Comparison of ENCODE assay signal across 11 cellular contexts in the genomic region with DNA sequence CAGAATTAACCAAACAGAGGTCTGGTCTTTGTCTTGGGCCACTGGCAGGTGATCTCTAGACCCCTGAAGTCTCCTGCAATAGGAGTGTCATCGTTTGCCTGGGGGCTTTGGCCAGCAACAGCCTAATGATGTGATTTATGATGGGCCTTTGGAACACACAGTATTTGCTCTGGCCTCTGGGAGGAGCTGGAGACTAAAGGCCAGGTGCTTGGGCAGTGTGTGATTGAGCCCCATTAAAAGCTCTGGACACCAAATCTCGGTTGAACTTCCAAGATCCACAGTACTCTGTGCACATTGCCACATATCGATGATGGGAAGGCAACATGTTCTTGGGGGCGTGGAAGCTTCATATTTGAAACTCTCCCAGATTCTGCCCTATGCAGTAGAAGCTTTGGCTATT. TPM values are rescaled to one million over a fixed set of nuclear protein-coding genes. Genes with fewer than 3 reads are reported as not detected.
DNase-seq lines count a peak whose midpoint lies in the region; ATAC-seq, FAIRE-seq and TF ChIP-seq lines count a peak whose summit lies in the region.
"Had no signal": no experiment of that assay in that cellular context is flagged by ENCODE, and none has a peak within 500 bp of the region (broad histone marks: within the 10 kb centered on the region; RNA-seq: fewer than 3 reads in every experiment).

No MANE protein-coding gene starts in this region.

- H3K79me2 ChIP-seq in H1 (ENCODE audit: control insufficient read depth in 1 of 2, insufficient read depth in 2 of 2, low read length in 2 of 2): no peaks in the 10 kb centered on the region
- no peaks in the 10 kb centered on the region for H3K79me2 ChIP-seq in neural progenitor cell (ENCODE audit: low read depth)

- no peak overlapping the region for H2BK5ac ChIP-seq in H1 (ENCODE audit: low read depth, low read length)

- no peaks in the 10 kb centered on the region for H3K23me2 ChIP-seq in H1 (ENCODE audit: low read depth, low read length)

- no peak overlapping the region for H4K5ac ChIP-seq in H1 (ENCODE audit: insufficient read length, low read depth, low read length)

- H3K36me3 ChIP-seq in H1 (ENCODE audit: control insufficient read depth in 2 of 4, insufficient read depth in 4 of 4, low read length in 3 of 4) (no peaks in the 10 kb centered on the region), neural progenitor cell (no peaks in the 10 kb centered on the region)
- H3K36me3 ChIP-seq: stomach had no signal

- no peak for TF ChIP-seq EP300 in H1 (IDR thresholded peaks at IDR 0.05; ENCODE audit: borderline replicate concordance in 1 of 2, low read depth in 2 of 2, low read length in 2 of 2)

- no peak overlapping the region for H3K23ac ChIP-seq in H1 (ENCODE audit: insufficient read length)

- H2BK12ac ChIP-seq in H1 (ENCODE audit: low read depth, low read length): no peak overlapping the region

- H3K27ac Mint-ChIP-seq in neural progenitor cell: no peak overlapping the region

- H3K27me3 Mint-ChIP-seq in neural progenitor cell (ENCODE audit: insufficient read depth, low read depth): no peaks in the 10 kb centered on the region

- TF ChIP-seq POLR2A in H1 (IDR thresholded peaks at IDR 0.05; ENCODE audit: control extremely low read depth in 1 of 2, low read depth in 2 of 2, low read length in 2 of 2): no peak

- FAIRE-seq in D721Med (lab: Jason Lieb, UNC) (no peak), H1 (lab: Jason Lieb, UNC) (no peak)

- CTCF ChIA-PET in H1 (lab: Charles Lee; ENCODE audit: partially characterized antibody): interaction anchor here (0.6 to 3.8 kb wide), 39 partner anchors 9 to 520 kb away, joined by 3 to 24 read pairs (median 4); partner anchors contain the start of gene TLR5

- no peak overlapping the region for H2BK20ac ChIP-seq in H1 (ENCODE audit: low read length)

- H3K79me1 ChIP-seq in H1 (ENCODE audit: low read depth, low read length): no peaks in the 10 kb centered on the region

- 74% methylated on average over 4 of the region's 4 CpGs; no CpG with 5 or more reads in 1 of the 2 experiments for WGBS in H1 (ENCODE audit: extremely low coverage in 1 of 2, insufficient coverage in 1 of 2, insufficient read length in 1 of 2, insufficient replicate concordance in 2 of 2, low coverage in 1 of 2, low lambda C conversion rate in 2 of 2, missing lambda C conversion rate in 1 of 2), 2 experiments

- no peak overlapping the region for H3K4me3 ChIP-seq in H1 (ENCODE audit: extremely low read depth in 1 of 4, insufficient read depth in 2 of 4, low read depth in 3 of 4, low read length in 4 of 4)
- H3K4me3 ChIP-seq in neural progenitor cell: no peak overlapping the region
- H3K4me3 ChIP-seq: skin epidermis, stomach had no signal

- H2BK120ac ChIP-seq in H1 (replicated peaks; ENCODE audit: low read depth, low read length): no peak overlapping the region

- TF ChIP-seq CTCF in D721Med (IDR thresholded peaks at IDR 0.05; ENCODE audit: insufficient read depth, missing control alignments) (peak; percentile 21), H1 (IDR thresholded peaks at IDR 0.05; ENCODE audit: control extremely low read depth in 1 of 3, insufficient read depth in 1 of 3, low read depth in 1 of 3, low read length in 3 of 3) (peak; percentile 35 to 60 (median 55)), neural progenitor cell (IDR thresholded peaks at IDR 0.05) (peak; percentile 56)

- H3K27me3 ChIP-seq in H1 (replicated peaks in 1 of 4; ENCODE audit: control insufficient read depth in 3 of 4, extremely low read depth in 1 of 4, insufficient read depth in 3 of 4, low read length in 3 of 4) (no peaks in the 10 kb centered on the region; a peak in 1 of 7 replicates), neural progenitor cell (no peaks in the 10 kb centered on the region)
- H3K27me3 ChIP-seq: stomach had no signal

- no peak overlapping the region for H3K4me3 Mint-ChIP-seq in neural progenitor cell

- H3K4me1 ChIP-seq in H1 (replicated peaks in 1 of 4; ENCODE audit: control insufficient read depth in 3 of 4, insufficient read depth in 4 of 4, low read length in 3 of 4): no peaks in the 10 kb centered on the region
- H3K4me1 ChIP-seq in neural progenitor cell: no peaks in the 10 kb centered on the region

- no peaks in the 10 kb centered on the region for H3K9me3 Mint-ChIP-seq in neural progenitor cell

- no peak overlapping the region for H3K18ac ChIP-seq in H1 (ENCODE audit: extremely low read depth, low read length)

- H3K27ac ChIP-seq in H1 (ENCODE audit: low read depth, low read length): no peak overlapping the region
- no peak overlapping the region for H3K27ac ChIP-seq in neural progenitor cell

- no peaks in the 10 kb centered on the region for H3K4me1 Mint-ChIP-seq in neural progenitor cell

- no peaks in the 10 kb centered on the region for H4K20me1 ChIP-seq in H1 (replicated peaks in 1 of 2; ENCODE audit: control insufficient read depth in 1 of 2, insufficient read depth in 2 of 2, low read length in 2 of 2)
- H4K20me1 ChIP-seq in neural progenitor cell (ENCODE audit: low read depth): no peaks in the 10 kb centered on the region

- DNase-seq in D721Med (ENCODE audit: insufficient read length, low spot score) (no peak), M059J (ENCODE audit: low read depth) (peak; percentile 60), H1 (ENCODE audit: low read depth in 1 of 2, low spot score in 2 of 2) (no peak), neural progenitor cell (ENCODE audit: low spot score) (peak; percentile 58), mesenteric fat pad (ENCODE audit: low spot score) (no peak), NK-92 (lab: John Stamatoyannopoulos, UW; ENCODE audit: unreplicated experiment) (no peak)
- DNase-seq: stomach had no signal

- no peak overlapping the region for H3K4ac ChIP-seq in H1 (replicated peaks; ENCODE audit: insufficient read length, low read depth, low read length)

- H3K9me3 ChIP-seq in H1 (ENCODE audit: insufficient read depth in 2 of 2, low read depth in 1 of 2, low read length in 1 of 2): no peaks in the 10 kb centered on the region
- no peaks in the 10 kb centered on the region for H3K9me3 ChIP-seq in neural progenitor cell (ENCODE audit: low read depth)
- H3K9me3 ChIP-seq: stomach had no signal

- POLR2A ChIA-PET in H1 (lab: Charles Lee; ENCODE audit: partially characterized antibody): interaction anchor here (0.6 kb wide), 1 partner anchor 78 kb away, joined by 3 read pairs; no protein-coding TSS in a partner anchor

- no peak overlapping the region for H3K56ac ChIP-seq in H1 (replicated peaks; ENCODE audit: insufficient read length, low read depth, low read length)

- no peaks in the 10 kb centered on the region for H3K36me3 Mint-ChIP-seq in neural progenitor cell

- peak; percentile 81 to 85 for TF ChIP-seq RAD21 in H1 (IDR thresholded peaks at IDR 0.05 in 1 of 2, conservative IDR thresholded peaks at IDR 0.05 in 1 of 2; ENCODE audit: low read depth in 2 of 2, low read length in 2 of 2)

- no peak overlapping the region for H4K91ac ChIP-seq in H1 (replicated peaks; ENCODE audit: insufficient read length, low read length)

- H3K9ac ChIP-seq in H1 (replicated peaks in 1 of 4; ENCODE audit: extremely low read depth in 1 of 4, low read depth in 3 of 4, low read length in 3 of 4) (no peak overlapping the region), neural progenitor cell (no peak overlapping the region)

- H2AFZ ChIP-seq in H1 (ENCODE audit: low read length) (no peak overlapping the region), neural progenitor cell (replicated peaks) (no peak overlapping the region)

- no peak for ATAC-seq in GM21423 (IDR thresholded peaks at IDR 0.05; ENCODE audit: unreplicated experiment)
- no peak for ATAC-seq in HG03457 (IDR thresholded peaks at IDR 0.05; ENCODE audit: unreplicated experiment)

- no peaks in the 10 kb centered on the region for H3F3A ChIP-seq in neural progenitor cell (ENCODE audit: low read depth)

- H4K8ac ChIP-seq in H1 (ENCODE audit: extremely low read depth, insufficient read depth, low read length): no peak overlapping the region

- H2AK5ac ChIP-seq in H1 (ENCODE audit: low read depth, low read length): no peak overlapping the region

- H3K14ac ChIP-seq in H1 (ENCODE audit: insufficient read length): no peak overlapping the region

- H2BK15ac ChIP-seq in H1 (ENCODE audit: low read length): no peak overlapping the region

- H3K4me2 ChIP-seq in H1 (ENCODE audit: insufficient read depth in 1 of 2, low read depth in 2 of 2, low read length in 2 of 2): no peak overlapping the region
- H3K4me2 ChIP-seq in neural progenitor cell: no peak overlapping the region

TF ChIP-seq in H1, 55 proteins besides CTCF, POLR2A, EP300 and RAD21:
- TF ChIP-seq TCF12 (IDR thresholded peaks at IDR 0.05; ENCODE audit: low read depth, low read length) (no peak), TAF7 (optimal IDR thresholded peaks at IDR 0.05; ENCODE audit: borderline replicate concordance, low read depth, low read length) (no peak), SRF (IDR thresholded peaks at IDR 0.05; ENCODE audit: low read depth, low read length) (no peak), CEBPB (IDR thresholded peaks at IDR 0.05; ENCODE audit: low read depth, low read length) (no peak), SIN3A (conservative IDR thresholded peaks at IDR 0.05 in 1 of 2, IDR thresholded peaks at IDR 0.05 in 1 of 2; ENCODE audit: low read depth in 1 of 2, low read length in 2 of 2) (0 out of 4 replicates have a peak, but pooled peaks of 1 of the 2 experiments have one; percentile 12)

RNA-seq across cellular contexts. Expression of gene TLR5, which starts 32.0 kb away (rescaled TPM):
- 0.10 and 0.49 TPM in 2 replicates for total RNA-seq in M059J (2014; rRNA removed; shearing (Covaris generic))
- total RNA-seq in H1 (2021; fragmentation: NEBNext Ultra II Directional; extraction: Animal tissue kit (Norgen Biotek cat#: 25700)): 0.35 and 0.94 TPM in 2 replicates
- polyA plus RNA-seq in H1 (2011; rRNA removed): 0.20 and 0.74 TPM in 2 replicates
- polyA plus RNA-seq in H1 (2011; cell fraction: cytosol; rRNA removed): 0.62 TPM
- polyA plus RNA-seq in H1 (2011; cell fraction: nucleus; rRNA removed): 1.5 TPM
- 1.0 to 1.3 TPM (median 1.1 TPM) in 4 replicates for polyA plus RNA-seq in H1 (2012, experiment 1 of 2)
- polyA plus RNA-seq in H1 (2012, experiment 2 of 2): 0.54 TPM
- polyA plus RNA-seq in H1 (2013, experiment 1 of 2): 0.53 TPM
- 0.63 TPM for polyA plus RNA-seq in H1 (2013, experiment 2 of 2)
- 0.60 and 0.80 TPM in 2 replicates for polyA minus RNA-seq in H1 (2011; rRNA and poly(A)+ RNA removed)
- polyA minus RNA-seq in H1 (2011; cell fraction: cytosol; rRNA and poly(A)+ RNA removed): not detected
- polyA minus RNA-seq in H1 (2011; cell fraction: nucleus; rRNA and poly(A)+ RNA removed): 2.0 TPM
- total RNA-seq in neural progenitor cell (ENCODE audit: low replicate concordance) (0.30 and 0.68 TPM in 2 replicates), mesenteric fat pad (10.5 TPM)
- total RNA-seq: HT1080 had no signal

Comparison
In these comparisons a context has a peak if more than half of its experiments do, and no peak if none do; other contexts are left out.
1. DNase-seq: peak in M059J (single experiment) and neural progenitor cell (single experiment); none in D721Med (single experiment), H1 (0 of 2), mesenteric fat pad (single experiment) and NK-92 (single experiment).
2. Peak in every context shown above with its lines, with median percentiles within 50 percentile points of each other: CTCF ChIP-seq.